Comparison of ENCODE assay signal across 10 cellular contexts in the genomic region with DNA sequence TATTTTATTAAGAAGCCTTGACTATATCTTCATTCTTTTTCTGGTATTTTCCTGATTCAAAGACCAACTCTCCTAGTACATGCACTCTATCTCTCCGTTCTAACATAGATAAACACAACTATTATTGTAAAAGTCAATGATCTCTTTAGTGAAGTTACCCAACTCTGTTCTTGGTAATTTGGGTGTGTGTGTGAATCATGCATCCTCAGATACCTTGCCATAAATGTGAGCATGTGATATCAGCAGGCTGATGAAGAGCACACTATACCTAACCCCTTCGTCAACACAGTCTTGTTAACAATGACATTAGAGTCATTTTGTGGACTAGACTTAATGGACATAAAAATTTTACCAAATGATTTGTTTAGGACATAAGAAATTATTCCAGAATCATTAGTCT.
"Had no signal": no experiment of that assay in that cellular context is flagged by ENCODE, and none has a peak within 500 bp of the region (broad histone marks: within the 10 kb centered on the region; RNA-seq: fewer than 3 reads in every experiment).

No MANE protein-coding gene starts in this region.

- FAIRE-seq: HTR-8/SVneo, K562 had no signal

- H3K4me3 Mint-ChIP-seq: HFFc6 had no signal

- ATAC-seq: HCT116, K562 had no signal

- H3K9ac ChIP-seq: GM23248 had no signal

- H3K4me3 ChIP-seq: GM23248, HAP-1, K562 had no signal

- H3K27ac ChIP-seq: GM23248 had no signal

- DNase-seq: GOT3, H7, HFFc6, IMR-90, KG1 had no signal

- H3K4me1 ChIP-seq: HAP-1 had no signal

- H3K36me3 ChIP-seq: HAP-1 had no signal

- H3K9me3 ChIP-seq: HAP-1 had no signal

- H2AFZ ChIP-seq: GM23248 had no signal
